22 cellular contexts compared by ENCODE assay signal in genomic region chr14:57402173-57402852, GRCh38. TPM values are rescaled to one million over a fixed set of nuclear protein-coding genes. Genes with fewer than 3 reads are reported as not detected.
DNase-seq lines count a peak whose midpoint lies in the region; ATAC-seq, FAIRE-seq and TF ChIP-seq lines count a peak whose summit lies in the region.
"Had no signal": no experiment of that assay in that cellular context is flagged by ENCODE, and none has a peak within 500 bp of the region (broad histone marks: within the 10 kb centered on the region; RNA-seq: fewer than 3 reads in every experiment).

No MANE protein-coding gene starts in this region.

- peak overlapping the region; percentile 19 for H3K27ac Mint-ChIP-seq in activated CD8-positive, alpha-beta memory T cell treated with anti-CD3 and anti-CD28 coated beads, Interleukin-2, amount 10 ng/mL, durations not matched to agents 7 days and 5 days
- H3K27ac Mint-ChIP-seq in endodermal cell = peak overlapping the region; percentile 60
- H3K27ac Mint-ChIP-seq: memory B cell had no signal

- peaks cover 48% of the 10 kb centered on the region for H3K36me3 Mint-ChIP-seq in activated CD8-positive, alpha-beta memory T cell treated with anti-CD3 and anti-CD28 coated beads, Interleukin-2, amount 10 ng/mL, durations not matched to agents 7 days and 5 days
- peaks cover 56% of the 10 kb centered on the region for H3K36me3 Mint-ChIP-seq in endodermal cell (ENCODE audit: low read depth)

- H3K4me1 Mint-ChIP-seq in activated CD8-positive, alpha-beta memory T cell treated with anti-CD3 and anti-CD28 coated beads, Interleukin-2, amount 10 ng/mL, durations not matched to agents 7 days and 5 days = peaks cover 24% of the 10 kb centered on the region
- peaks cover 18% of the 10 kb centered on the region for H3K4me1 Mint-ChIP-seq in endodermal cell

- H3K36me3 ChIP-seq in MG63 (no peaks in the 10 kb centered on the region; the same call in 1 of the 2 replicates), endodermal cell (ENCODE audit: control insufficient read depth, insufficient read depth, low read length) (peaks cover 77% of the 10 kb centered on the region), psoas muscle (ENCODE audit: insufficient read depth in 1 of 2, low read depth in 1 of 2) (peaks cover 0 to 27% of the 10 kb centered on the region in 2 donors), gastroesophageal sphincter (peaks cover 0 to 61% of the 10 kb centered on the region in 2 donors)

- no peaks in the 10 kb centered on the region for H3K27me3 Mint-ChIP-seq in activated CD8-positive, alpha-beta memory T cell treated with anti-CD3 and anti-CD28 coated beads, Interleukin-2, amount 10 ng/mL, durations not matched to agents 7 days and 5 days
- H3K27me3 Mint-ChIP-seq in endodermal cell (ENCODE audit: insufficient read depth) = no peaks in the 10 kb centered on the region
- H3K27me3 Mint-ChIP-seq: memory B cell had no signal

- TF ChIP-seq CTCF in endodermal cell (conservative IDR thresholded peaks at IDR 0.05) (no peak), psoas muscle (IDR thresholded peaks at IDR 0.05) (no peak), gastroesophageal sphincter (IDR thresholded peaks at IDR 0.05) (no peak)

- TF ChIP-seq POLR2A in gastroesophageal sphincter (IDR thresholded peaks at IDR 0.05) = no peak

- peak overlapping the region; percentile 47 for H3K4me3 Mint-ChIP-seq in activated CD8-positive, alpha-beta memory T cell treated with anti-CD3 and anti-CD28 coated beads, Interleukin-2, amount 10 ng/mL, durations not matched to agents 7 days and 5 days
- H3K4me3 Mint-ChIP-seq in endodermal cell = no peak overlapping the region
- H3K4me3 Mint-ChIP-seq: memory B cell had no signal

- H3K27ac ChIP-seq in endodermal cell (ENCODE audit: low read depth, low read length) (no peak overlapping the region), psoas muscle (peak overlapping the region; percentile 31), gastroesophageal sphincter (no peak overlapping the region)
- H3K27ac ChIP-seq: C4-2B, hepatocyte, SJSA1 had no signal

- CTCF ChIA-PET in activated CD8-positive, alpha-beta memory T cell treated with anti-CD3 and anti-CD28 coated beads, Interleukin-2, amount 10 ng/mL, durations not matched to agents 7 days and 5 days (lab: Charles Lee) = interaction anchor here (1.2 to 1.3 kb wide), 2 partner anchors 8 to 12 kb away, joined by 4 read pairs; partner anchors contain the start of gene NAA30

- H3K27me3 ChIP-seq in MG63 (no peaks in the 10 kb centered on the region), endodermal cell (ENCODE audit: control insufficient read depth, insufficient read depth, low read length, poor library complexity, severe bottlenecking) (no peaks in the 10 kb centered on the region), psoas muscle (ENCODE audit: insufficient read depth in 3 of 3, low read length in 2 of 3) (no peaks in the 10 kb centered on the region), gastroesophageal sphincter (no peaks in the 10 kb centered on the region)
- H3K27me3 ChIP-seq: hepatocyte, SJSA1 had no signal

- intact Hi-C loops in psoas muscle (cut with DNase I) = no loop called here

- 91% methylated on average over 1 of the region's 1 CpG; no CpG with 5 or more reads in 1 of the 2 experiments for WGBS in endodermal cell (ENCODE audit: insufficient coverage in 1 of 2, insufficient read length in 1 of 2), 2 experiments
- WGBS in psoas muscle, 3 donors = 13 to 44% (median 37%) methylated on average over 1 of the region's 1 CpG
- WGBS in gastroesophageal sphincter (ENCODE audit: low coverage in 1 of 2), 2 donors = 43 to 44% methylated on average over 1 of the region's 1 CpG

- ATAC-seq in activated CD8-positive, alpha-beta memory T cell treated with anti-CD3 and anti-CD28 coated beads, Interleukin-2, amount 10 ng/mL, durations not matched to agents 7 days and 5 days = no peak
- no peak for ATAC-seq in psoas muscle
- ATAC-seq in gastroesophageal sphincter = no peak
- ATAC-seq in HG03442 (IDR thresholded peaks at IDR 0.05; ENCODE audit: unreplicated experiment) = no peak

- no peak for FAIRE-seq in GM19239 (lab: Jason Lieb, UNC)
- FAIRE-seq: kidney had no signal

- H3K9me3 Mint-ChIP-seq in activated CD8-positive, alpha-beta memory T cell treated with anti-CD3 and anti-CD28 coated beads, Interleukin-2, amount 10 ng/mL, durations not matched to agents 7 days and 5 days (ENCODE audit: low read depth) = no peaks in the 10 kb centered on the region
- H3K9me3 Mint-ChIP-seq in endodermal cell = no peaks in the 10 kb centered on the region
- H3K9me3 Mint-ChIP-seq: memory B cell had no signal

- no peak for TF ChIP-seq EP300 in gastroesophageal sphincter (IDR thresholded peaks at IDR 0.05)

- H3K9me3 ChIP-seq in MG63 = no peaks in the 10 kb centered on the region
- H3K9me3 ChIP-seq in endodermal cell (ENCODE audit: control insufficient read depth, low read length) = no peaks in the 10 kb centered on the region
- H3K9me3 ChIP-seq in psoas muscle = no peaks in the 10 kb centered on the region
- no peaks in the 10 kb centered on the region for H3K9me3 ChIP-seq in gastroesophageal sphincter
- H3K9me3 ChIP-seq: SJSA1 had no signal

- H3K4me1 ChIP-seq in endodermal cell (ENCODE audit: control insufficient read depth, insufficient read depth, low read length) = no peaks in the 10 kb centered on the region
- peaks cover 39% of the 10 kb centered on the region for H3K4me1 ChIP-seq in psoas muscle
- H3K4me1 ChIP-seq in gastroesophageal sphincter = peaks cover 0 to 20% (median 0%) of the 10 kb centered on the region in 3 donors

- no peak overlapping the region for H3K9ac ChIP-seq in endodermal cell (ENCODE audit: extremely low read depth, low read length, poor library complexity, severe bottlenecking)

- H3K4me3 ChIP-seq in MG63 (peak overlapping the region; percentile 35), endodermal cell (ENCODE audit: low read length) (no peak overlapping the region), psoas muscle (peak overlapping the region; percentile 47), gastroesophageal sphincter (no peak overlapping the region)
- H3K4me3 ChIP-seq: hepatocyte, SJSA1 had no signal

- DNase-seq in activated CD8-positive, alpha-beta memory T cell treated with anti-CD3 and anti-CD28 coated beads, Interleukin-2, amount 10 ng/mL, durations not matched to agents 7 days and 5 days = no peak
- no peak for DNase-seq in activated CD8-positive, alpha-beta memory T cell treated with anti-CD3 and anti-CD28 coated beads, Interleukin-2, amount 50 U/mL, for 4 hours
- DNase-seq in MG63 (no peak), endodermal cell (no peak), psoas muscle (no peak), GM19239 (ENCODE audit: insufficient read length, low spot score) (no peak)
- DNase-seq: ACHN; activated CD4-positive, alpha-beta T cell treated with anti-CD3 and anti-CD28 coated beads, Interleukin-2, amount 50 U/mL, for 1 hour; amniotic stem cell; caudate nucleus; DMS79; effector CD4-positive, alpha-beta T cell; kidney; NCI-H1694; stimulated activated naive CD4-positive, alpha-beta T cell treated with Interleukin-2 at 50 U/mL for 16 hours; trophoblast cell had no signal

RNA-seq across cellular contexts. Expression of gene NAA30, which starts 11.9 kb away (rescaled TPM):
- 10 to 100 TPM; 14.8 to 19.4 TPM for total RNA-seq in activated CD8-positive, alpha-beta memory T cell treated with anti-CD3 and anti-CD28 coated beads, Interleukin-2, amount 10 ng/mL, durations not matched to agents 7 days and 5 days
- 6.4 and 18.1 TPM in 2 replicates for total RNA-seq in MG63 (2014; rRNA removed; shearing (Covaris generic); ENCODE audit: low replicate concordance)
- total RNA-seq in endodermal cell (10 to 100 TPM; 23.0 to 26.0 TPM), psoas muscle (10 to 100 TPM; 33.0 to 47.7 (median 41.3) TPM), gastroesophageal sphincter (10 to 100 TPM; 17.8 to 32.9 (median 27.1) TPM)
- 17.4 TPM for polyA plus RNA-seq in endodermal cell (2013, experiment 1 of 2)
- polyA plus RNA-seq in endodermal cell (2013, experiment 2 of 2) = 12.8 TPM
- polyA plus RNA-seq in psoas muscle = 10 to 100 TPM; 15.9 to 40.1 (median 18.9) TPM

Comparison
In these comparisons a context has a peak if more than half of its experiments do, and no peak if none do; other contexts are left out.
1. H3K4me3 ChIP-seq: peak in MG63 (single experiment) and psoas muscle (single experiment); none in endodermal cell (single experiment) and gastroesophageal sphincter (0 of 2).